Comparison of ENCODE assay signal across 8 cellular contexts in the genomic region with DNA sequence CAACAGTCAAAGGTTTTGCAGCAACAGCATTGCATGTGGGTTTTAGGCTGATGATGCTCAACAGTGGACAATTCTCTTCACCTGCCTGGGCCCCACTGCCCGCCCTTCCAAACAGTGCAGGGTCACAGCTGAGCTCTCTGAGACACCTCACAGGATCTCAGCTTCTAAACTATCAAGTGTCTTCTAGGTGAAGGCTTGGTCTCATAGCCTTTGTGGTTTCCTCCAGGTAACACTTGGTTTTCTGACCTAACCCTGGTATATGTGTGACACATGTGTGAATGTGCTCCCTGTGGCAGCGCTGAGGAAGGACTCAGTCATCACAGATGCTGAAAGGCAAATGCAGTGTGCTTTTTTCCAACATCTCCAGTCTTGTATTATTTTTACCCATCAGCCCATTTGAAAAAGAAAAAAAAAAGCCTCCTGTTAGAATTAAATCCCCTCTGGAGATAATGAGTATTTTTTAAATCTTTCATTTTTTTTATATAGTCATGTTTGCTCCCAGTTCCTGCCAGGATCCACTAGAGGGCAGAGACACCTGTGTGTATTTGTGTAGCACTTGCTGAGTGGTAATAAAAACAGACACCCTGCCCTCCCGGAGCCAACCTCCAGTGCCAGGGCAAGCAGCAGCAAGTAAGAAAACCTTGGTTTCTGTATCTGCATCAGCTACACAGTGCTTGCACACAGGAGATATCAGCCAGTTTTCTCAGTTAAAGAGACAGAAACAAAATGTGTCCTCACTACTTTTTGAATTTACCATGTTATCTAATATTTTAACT. TPM values are rescaled to one million over a fixed set of nuclear protein-coding genes. Genes with fewer than 3 reads are reported as not detected.
A peak's percentile ranks its signal among the peaks of the same experiment; 100 is the strongest.
DNase-seq lines count a peak whose midpoint lies in the region; ATAC-seq and TF ChIP-seq lines count a peak whose summit lies in the region.
"Not testable (repeated sequence)": the region's sequence is repeated elsewhere in the genome, so short reads cannot be mapped to it uniquely, and the experiment has no call there.

No MANE protein-coding gene starts in this region.

- peak; percentile 57 for ATAC-seq in GM18867 (IDR thresholded peaks at IDR 0.05; ENCODE audit: unreplicated experiment)
- ATAC-seq in activated T-helper 17 cell treated with anti-CD3 and anti-CD28 coated beads, Interleukin-2, amount 50 U/mL, for 72 hours (replicated peaks): peak; percentile 69
- ATAC-seq in lower lobe of right lung: not testable (repeated sequence)

- CTCF ChIA-PET in activated CD4-positive, alpha-beta T cell treated with anti-CD3 and anti-CD28 coated beads, Interleukin-2, amount 10 ng/mL, durations not matched to agents 7 days and 5 days (lab: Charles Lee): interaction anchor here (1.3 kb wide), 1 partner anchor 16 kb away, joined by 5 read pairs; no protein-coding TSS in a partner anchor

- not testable (repeated sequence) for H3K36me3 ChIP-seq in colonic mucosa, lower lobe of right lung

- not testable (repeated sequence) for TF ChIP-seq EP300 in Ishikawa (IDR thresholded peaks at IDR 0.05; ENCODE audit: borderline replicate concordance)

- H3K27me3 ChIP-seq in colonic mucosa; lower lobe of right lung (ENCODE audit: low read depth): not testable (repeated sequence)

- not testable (repeated sequence) for H3K36me3 Mint-ChIP-seq in activated CD4-positive, alpha-beta T cell treated with anti-CD3 and anti-CD28 coated beads, Interleukin-2, amount 10 ng/mL, durations not matched to agents 7 days and 5 days (ENCODE audit: low read depth); activated T-helper 17 cell treated with anti-CD3 and anti-CD28 coated beads, Interleukin-2, amount 50 U/mL, for 72 hours (ENCODE audit: low read depth)

- not testable (repeated sequence) for H3K9me3 ChIP-seq in colonic mucosa, lower lobe of right lung

- not testable (repeated sequence) for H3K27ac ChIP-seq in colonic mucosa, lower lobe of right lung

- H3K27ac Mint-ChIP-seq in activated CD4-positive, alpha-beta T cell treated with anti-CD3 and anti-CD28 coated beads, Interleukin-2, amount 10 ng/mL, durations not matched to agents 7 days and 5 days; activated T-helper 17 cell treated with anti-CD3 and anti-CD28 coated beads, Interleukin-2, amount 50 U/mL, for 72 hours: not testable (repeated sequence)

- not testable (repeated sequence) for H3K4me3 Mint-ChIP-seq in activated CD4-positive, alpha-beta T cell treated with anti-CD3 and anti-CD28 coated beads, Interleukin-2, amount 10 ng/mL, durations not matched to agents 7 days and 5 days; activated T-helper 17 cell treated with anti-CD3 and anti-CD28 coated beads, Interleukin-2, amount 50 U/mL, for 72 hours

- H3K9ac ChIP-seq in colonic mucosa (ENCODE audit: low read depth in 2 of 2, low read length in 2 of 2): not testable (repeated sequence)

- not testable (repeated sequence) for H3K27me3 Mint-ChIP-seq in activated CD4-positive, alpha-beta T cell treated with anti-CD3 and anti-CD28 coated beads, Interleukin-2, amount 10 ng/mL, durations not matched to agents 7 days and 5 days; activated T-helper 17 cell treated with anti-CD3 and anti-CD28 coated beads, Interleukin-2, amount 50 U/mL, for 72 hours

- H3K9me3 Mint-ChIP-seq in activated CD4-positive, alpha-beta T cell treated with anti-CD3 and anti-CD28 coated beads, Interleukin-2, amount 10 ng/mL, durations not matched to agents 7 days and 5 days; activated T-helper 17 cell treated with anti-CD3 and anti-CD28 coated beads, Interleukin-2, amount 50 U/mL, for 72 hours: not testable (repeated sequence)

- peak; percentile 13 for DNase-seq in activated CD4-positive, alpha-beta T cell treated with anti-CD3 and anti-CD28 coated beads, Interleukin-2, amount 10 ng/mL, durations not matched to agents 7 days and 5 days
- DNase-seq in colonic mucosa (peak; percentile 26), lower lobe of right lung (peak; percentile 50), ureter (ENCODE audit: low spot score) (peak; percentile 63)
- DNase-seq in stimulated activated CD4-positive, alpha-beta T cell treated with anti-CD3 and anti-CD28 coated beads, Interleukin-1b, Interleukin-23, amount 100 ng/mL, for 48 hours: peak; percentile 25

- peak; percentile 21; the same call in 1 of the 2 replicates for TF ChIP-seq RAD21 in Ishikawa (IDR thresholded peaks at IDR 0.05; ENCODE audit: low read depth)

- intact Hi-C loops in colonic mucosa (cut with DNase I); lower lobe of right lung (cut with DNase I): not testable (repeated sequence)

- not testable (repeated sequence) for H3K4me1 ChIP-seq in colonic mucosa, lower lobe of right lung

- not testable (repeated sequence) for TF ChIP-seq CTCF in colonic mucosa (IDR thresholded peaks at IDR 0.05); lower lobe of right lung (IDR thresholded peaks at IDR 0.05)

- not testable (repeated sequence) for H3K4me1 Mint-ChIP-seq in activated CD4-positive, alpha-beta T cell treated with anti-CD3 and anti-CD28 coated beads, Interleukin-2, amount 10 ng/mL, durations not matched to agents 7 days and 5 days; activated T-helper 17 cell treated with anti-CD3 and anti-CD28 coated beads, Interleukin-2, amount 50 U/mL, for 72 hours

- not testable (repeated sequence) for H3K4me3 ChIP-seq in colonic mucosa, lower lobe of right lung

- POLR2A ChIA-PET in activated CD4-positive, alpha-beta T cell treated with anti-CD3 and anti-CD28 coated beads, Interleukin-2, amount 10 ng/mL, durations not matched to agents 7 days and 5 days (lab: Charles Lee): not testable (repeated sequence)

RNA-seq across cellular contexts. Expression of a gene that starts 24.2 kb away (rescaled TPM):
- total RNA-seq in activated CD4-positive, alpha-beta T cell treated with anti-CD3 and anti-CD28 coated beads, Interleukin-2, amount 10 ng/mL, durations not matched to agents 7 days and 5 days: 10 to 100 TPM; 11.8 to 15.9 TPM
- total RNA-seq in activated T-helper 17 cell treated with anti-CD3 and anti-CD28 coated beads, Interleukin-2, amount 50 U/mL, for 72 hours: 1 to 10 TPM; 1.8 to 7.1 TPM
- total RNA-seq in colonic mucosa (10 to 100 TPM; 12.4 to 13.1 TPM), lower lobe of right lung (14.6 TPM), ureter (33.8 TPM)

Comparison
In these comparisons a context has a peak if more than half of its experiments do, and no peak if none do; other contexts are left out.
1. DNase-seq: peak in every context shown above with its lines; median percentile 63 in ureter; 50 in lower lobe of right lung; 26 in colonic mucosa; 25 in stimulated activated CD4-positive, alpha-beta T cell treated with anti-CD3 and anti-CD28 coated beads, Interleukin-1b, Interleukin-23, amount 100 ng/mL, for 48 hours; 13 in activated CD4-positive, alpha-beta T cell treated with anti-CD3 and anti-CD28 coated beads, Interleukin-2, amount 10 ng/mL, durations not matched to agents 7 days and 5 days.